In genomic region chr3:187740446-187741399, GRCh38 we compare ENCODE assay signal across 8 cellular contexts. TPM values are rescaled to one million over a fixed set of nuclear protein-coding genes. Genes with fewer than 3 reads are reported as not detected.
DNase-seq lines count a peak whose midpoint lies in the region; ATAC-seq and TF ChIP-seq lines count a peak whose summit lies in the region.

No MANE protein-coding gene starts in this region.

- intact Hi-C loops in dorsolateral prefrontal cortex (cut with DNase I), result loop anchor here (1.0 to 5.0 kb wide), 6 partner anchors 312 to 1492 kb away; partner anchors contain the start of gene LPP (in 2 of the 2)
- intact Hi-C loops in right lobe of liver (cut with DNase I), result loop anchor here in 1 of 2 donors (10.0 kb wide), 2 partner anchors 1204 to 1414 kb away; no protein-coding TSS in a partner anchor

- WGBS in right lobe of liver (ENCODE audit: insufficient coverage, low coverage, low lambda C conversion rate, missing lambda C conversion rate), result 2% methylated on average over 38 of the region's 38 CpGs

- H3K9me3 ChIP-seq in right lobe of liver, result no peaks in the 10 kb centered on the region

- DNase-seq in NCI-H1092 treated with DMSO at 0.1 percent for 48 hours (lab: John Stamatoyannopoulos, UW) (peak; percentile 67), NCI-H1092 (lab: John Stamatoyannopoulos, UW) (no peak), NCI-H2196 treated with DMSO at 0.1 percent for 48 hours (lab: John Stamatoyannopoulos, UW; ENCODE audit: unreplicated experiment) (peak; percentile 68), dorsolateral prefrontal cortex (peak in 8 of 10 donors; percentile 53 to 81 (median 74)), right lobe of liver (peak in 2 of 3 donors; percentile 79 to 81)
- peak; percentile 62 to 64 for DNase-seq in activated CD4-positive, alpha-beta T cell treated with anti-CD3 and anti-CD28 coated beads, Interleukin-2, amount 50 U/mL, for 4 hours
- DNase-seq in stimulated activated CD4-positive, alpha-beta T cell treated with anti-CD3 and anti-CD28 coated beads, Interleukin-1b, Interleukin-23, amount 100 ng/mL, for 48 hours, result peak; percentile 71

- ATAC-seq in right lobe of liver, result peak in 2 of 4 donors; percentile 4 to 8
- no peak for ATAC-seq in GM19351 (IDR thresholded peaks at IDR 0.05; ENCODE audit: unreplicated experiment)

- H3K27ac ChIP-seq in dorsolateral prefrontal cortex, result peak overlapping the region; percentile 43 to 100 (median 99)
- H3K27ac ChIP-seq in right lobe of liver, result peak overlapping the region; percentile 99 to 100 (median 99)

- TF ChIP-seq POLR2A in right lobe of liver (IDR thresholded peaks at IDR 0.05), result no peak

- H3K27me3 ChIP-seq in dorsolateral prefrontal cortex (no peaks in the 10 kb centered on the region), right lobe of liver (no peaks in the 10 kb centered on the region)

- H3K4me1 ChIP-seq in right lobe of liver, result peaks cover 0 to 13% (median 4%) of the 10 kb centered on the region in 4 donors

- H3K4me3 ChIP-seq in dorsolateral prefrontal cortex (peak overlapping the region; percentile 55 to 98 (median 84)), right lobe of liver (peak overlapping the region; percentile 67 to 73 (median 67))

- TF ChIP-seq CTCF in dorsolateral prefrontal cortex (IDR thresholded peaks at IDR 0.05 in 54 of 56, conservative IDR thresholded peaks at IDR 0.05 in 2 of 56; ENCODE audit: low read depth in 1 of 56, partially characterized antibody in 56 of 56) (peak; percentile 82 to 98 (median 95)), right lobe of liver (IDR thresholded peaks at IDR 0.05) (peak; percentile 89 to 95 (median 92))

- H3K36me3 ChIP-seq in right lobe of liver, result no peaks in the 10 kb centered on the region

RNA-seq across cellular contexts. Expression of gene BCL6, which starts 4.5 kb away (rescaled TPM):
- 100 to 1,000 TPM in 54 of 120 experiments, 10 to 100 TPM in 66; 47.6 to 270 (median 94.0) TPM for total RNA-seq in dorsolateral prefrontal cortex
- total RNA-seq in right lobe of liver, result 10 to 100 TPM; 29.1 to 67.5 (median 41.8) TPM

RNA-seq across cellular contexts. Expression of gene RTP2, which starts 38.4 kb away (rescaled TPM):
- not detected for total RNA-seq in dorsolateral prefrontal cortex
- not detected for total RNA-seq in right lobe of liver
